In the genomic region with DNA sequence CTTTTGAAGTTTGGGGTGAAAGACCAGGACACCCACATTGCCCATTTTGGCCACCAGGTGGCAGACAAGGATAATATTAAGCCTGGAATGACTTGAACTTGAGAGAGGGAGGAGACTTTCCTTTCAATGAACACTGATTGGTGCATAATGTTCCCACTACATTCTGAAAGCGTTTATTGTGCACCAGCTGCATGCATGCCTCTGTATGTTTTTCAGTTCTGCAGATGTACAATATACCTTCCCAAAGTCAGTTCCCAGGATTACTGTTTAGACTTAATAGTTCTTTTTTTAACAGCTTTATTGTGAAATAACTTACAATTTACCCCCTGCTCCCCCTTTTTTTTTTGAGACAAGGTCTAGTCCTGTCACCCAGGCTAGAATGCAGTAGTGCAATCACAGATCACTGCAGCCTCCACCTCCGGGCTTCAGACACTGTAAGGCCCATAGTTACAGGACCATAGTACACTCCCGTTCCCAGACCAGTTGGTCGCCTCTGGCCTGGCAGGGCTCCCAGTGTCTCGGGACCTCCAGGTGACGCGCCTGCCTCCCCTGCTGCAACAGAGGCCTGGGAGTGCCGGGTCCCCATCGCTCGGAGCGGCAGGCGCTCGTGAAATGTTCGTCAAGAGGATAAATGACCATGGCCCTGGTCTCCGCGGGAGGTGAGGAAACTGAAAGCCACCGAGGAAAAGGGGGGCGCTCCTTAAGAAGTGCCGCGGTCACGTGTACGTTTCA, we compare ENCODE assay signal across 8 cellular contexts. TPM values are rescaled to one million over a fixed set of nuclear protein-coding genes. Genes with fewer than 3 reads are reported as not detected.
DNase-seq lines count a peak whose midpoint lies in the region; ATAC-seq and TF ChIP-seq lines count a peak whose summit lies in the region.

No MANE protein-coding gene starts in this region.

- peaks cover 5% of the 10 kb centered on the region for H3K36me3 ChIP-seq in OCI-LY3 (replicated peaks; ENCODE audit: low read depth, low read length)
- H3K36me3 ChIP-seq in muscle layer of colon (ENCODE audit: insufficient read depth, low read length), result peaks cover 4% of the 10 kb centered on the region

- H3K27ac ChIP-seq in OCI-LY3 (ENCODE audit: low read length) (no peak overlapping the region), muscle layer of colon (ENCODE audit: low read depth, low read length) (no peak overlapping the region)

- ATAC-seq in GM19023 (IDR thresholded peaks at IDR 0.05; ENCODE audit: unreplicated experiment), result peak; percentile 57

- H3K4me2 ChIP-seq in OCI-LY3 (ENCODE audit: low read length), result peak overlapping the region; percentile 80

- H3K9ac ChIP-seq in OCI-LY3 (ENCODE audit: low read length), result peak overlapping the region; percentile 53
- H3K9ac ChIP-seq in muscle layer of colon (ENCODE audit: low read length), result no peak overlapping the region

- H3K4me3 ChIP-seq in OCI-LY3 (ENCODE audit: low read length) (peak overlapping the region; percentile 78), epithelial cell of proximal tubule (ENCODE audit: low read depth, low read length) (peak overlapping the region; percentile 51), muscle layer of colon (ENCODE audit: low read depth in 1 of 2, low read length in 2 of 2) (peak overlapping the region; percentile 57 to 61)

- TF ChIP-seq CTCF in OCI-LY3 (IDR thresholded peaks at IDR 0.05; ENCODE audit: low read depth, low read length) (peak; percentile 89), epithelial cell of proximal tubule (conservative IDR thresholded peaks at IDR 0.05; ENCODE audit: low read depth, low read length) (peak; percentile 87)

- H3K4me1 ChIP-seq in OCI-LY3 (ENCODE audit: low read length), result peaks cover 11% of the 10 kb centered on the region
- peaks cover 4% of the 10 kb centered on the region for H3K4me1 ChIP-seq in muscle layer of colon (ENCODE audit: insufficient read depth, low read length)

- H3K27me3 ChIP-seq in OCI-LY3 (ENCODE audit: low read depth, low read length) (peaks cover 5% of the 10 kb centered on the region; the same call in 1 of the 2 replicates), muscle layer of colon (ENCODE audit: control insufficient read depth in 1 of 2, insufficient read depth in 2 of 2, low read length in 2 of 2) (peaks cover 13 to 15% of the 10 kb centered on the region in 2 donors)

- H4K20me1 ChIP-seq in OCI-LY3 (ENCODE audit: insufficient read depth, low read length), result no peaks in the 10 kb centered on the region

- H2AFZ ChIP-seq in OCI-LY3 (ENCODE audit: low read depth, low read length), result peak overlapping the region; percentile 86

- no peaks in the 10 kb centered on the region for H3K9me3 ChIP-seq in OCI-LY3 (ENCODE audit: insufficient read depth, low read length)
- H3K9me3 ChIP-seq in muscle layer of colon (ENCODE audit: low read length), result peaks cover 4% of the 10 kb centered on the region

- DNase-seq in AML-193 (lab: John Stamatoyannopoulos, UW) (peak; percentile 79 to 80), HT1080 (ENCODE audit: low read depth) (peak; percentile 77), activated T-cell treated with anti-CD3 and anti-CD28 coated beads for 1 hour (ENCODE audit: low read depth) (peak; percentile 81), epithelial cell of proximal tubule (ENCODE audit: low read depth) (no peak)
- peak; percentile 58 to 78 for DNase-seq in stimulated activated CD8-positive, alpha-beta memory T cell treated with anti-CD3 and anti-CD28 coated beads, Interleukin-4, amount 100 ng/mL, for 4 hours (ENCODE audit: low read depth in 2 of 2, low spot score in 1 of 2)

- no peaks in the 10 kb centered on the region for H3K79me2 ChIP-seq in OCI-LY3 (ENCODE audit: low read length)

RNA-seq across cellular contexts. Expression of gene CES2, which starts 12.2 kb away (rescaled TPM):
- total RNA-seq in HT1080 (2014; rRNA removed; shearing (Covaris generic)), result 19.3 and 24.0 TPM in 2 replicates
- polyA plus RNA-seq in HT1080 (2015; cell fraction: cytosol; rRNA removed), result 24.5 and 26.0 TPM in 2 replicates
- polyA plus RNA-seq in HT1080 (2015; cell fraction: nucleus; rRNA removed), result 28.3 and 30.0 TPM in 2 replicates
- 10.9 and 20.9 TPM in 2 replicates for total RNA-seq in epithelial cell of proximal tubule

RNA-seq across cellular contexts. Expression of gene CIAO2B, which starts 13.3 kb away (rescaled TPM):
- 230 and 244 TPM in 2 replicates for total RNA-seq in HT1080 (2014; rRNA removed; shearing (Covaris generic))
- polyA plus RNA-seq in HT1080 (2015; cell fraction: cytosol; rRNA removed), result 159 and 202 TPM in 2 replicates
- 63.4 and 70.7 TPM in 2 replicates for polyA plus RNA-seq in HT1080 (2015; cell fraction: nucleus; rRNA removed)
- 123 and 178 TPM in 2 replicates for total RNA-seq in epithelial cell of proximal tubule

RNA-seq across cellular contexts. Expression of gene CES3, which starts 13.6 kb away (rescaled TPM):
- 0.53 and 1.2 TPM in 2 replicates for total RNA-seq in HT1080 (2014; rRNA removed; shearing (Covaris generic))
- polyA plus RNA-seq in HT1080 (2015; cell fraction: cytosol; rRNA removed), result 0.35 and 0.68 TPM in 2 replicates
- 8.9 and 10.4 TPM in 2 replicates for polyA plus RNA-seq in HT1080 (2015; cell fraction: nucleus; rRNA removed)
- total RNA-seq in epithelial cell of proximal tubule, result 0.75 TPM in 1 of 2 replicates, not detected in the other

RNA-seq across cellular contexts. Expression of gene RRAD, which starts 22.1 kb away (rescaled TPM):
- 0.13 TPM in 1 of 2 replicates, not detected in the other for total RNA-seq in HT1080 (2014; rRNA removed; shearing (Covaris generic))
- 0.56 and 0.71 TPM in 2 replicates for polyA plus RNA-seq in HT1080 (2015; cell fraction: cytosol; rRNA removed)
- polyA plus RNA-seq in HT1080 (2015; cell fraction: nucleus; rRNA removed), result 1.2 and 1.3 TPM in 2 replicates
- total RNA-seq in epithelial cell of proximal tubule, result 6.5 and 40.2 TPM in 2 replicates

RNA-seq across cellular contexts. Expression of gene CDH16, which starts 28.8 kb away (rescaled TPM):
- not detected in 2 replicates for total RNA-seq in HT1080 (2014; rRNA removed; shearing (Covaris generic))
- not detected in 2 replicates for polyA plus RNA-seq in HT1080 (2015; cell fraction: cytosol; rRNA removed)
- not detected in 2 replicates for polyA plus RNA-seq in HT1080 (2015; cell fraction: nucleus; rRNA removed)
- total RNA-seq in epithelial cell of proximal tubule, result 0.14 and 0.81 TPM in 2 replicates
